ENCODE assay signal across 11 cellular contexts in genomic region chr18:26746284-26747130, GRCh38.
DNase-seq lines count a peak whose midpoint lies in the region; ATAC-seq and TF ChIP-seq lines count a peak whose summit lies in the region.
"Had no signal": no experiment of that assay in that cellular context is flagged by ENCODE, and none has a peak within 500 bp of the region (broad histone marks: within the 10 kb centered on the region; RNA-seq: fewer than 3 reads in every experiment).

No MANE protein-coding gene starts in this region.

- H3K36me3 ChIP-seq in SJCRH30 (no peaks in the 10 kb centered on the region), parathyroid adenoma (ENCODE audit: control insufficient read depth, insufficient read depth, low read length) (no peaks in the 10 kb centered on the region)
- H3K36me3 ChIP-seq: tibial nerve had no signal

- no peaks in the 10 kb centered on the region for H3K79me2 ChIP-seq in parathyroid adenoma

- no peak overlapping the region; the same call in 1 of the 2 replicates for H3K27ac ChIP-seq in SJCRH30
- H3K27ac ChIP-seq in parathyroid adenoma: no peak overlapping the region
- H3K27ac ChIP-seq: tibial nerve had no signal

- peak overlapping the region; percentile 17 for H2AFZ ChIP-seq in parathyroid adenoma

- no peak overlapping the region for H3K9ac ChIP-seq in parathyroid adenoma

- H3K9me3 ChIP-seq in SJCRH30 (replicated peaks) (no peaks in the 10 kb centered on the region), parathyroid adenoma (ENCODE audit: control insufficient read depth, low read length) (no peaks in the 10 kb centered on the region)
- H3K9me3 ChIP-seq: tibial nerve had no signal

- H3K4me2 ChIP-seq in parathyroid adenoma (ENCODE audit: low read length): no peak overlapping the region

- ATAC-seq in GM21447 (IDR thresholded peaks at IDR 0.05; ENCODE audit: unreplicated experiment) (no peak), HG02973 (IDR thresholded peaks at IDR 0.05; ENCODE audit: unreplicated experiment) (no peak)

- TF ChIP-seq CTCF in fibroblast of villous mesenchyme (IDR thresholded peaks at IDR 0.05; ENCODE audit: insufficient read depth, low read depth, low read length) (no peak), parathyroid adenoma (IDR thresholded peaks at IDR 0.05) (no peak)

- 0 out of 2 replicates have a peak, but pooled peaks cover 4% of the 10 kb centered on the region for H3K4me1 ChIP-seq in SJCRH30
- H3K4me1 ChIP-seq in parathyroid adenoma: no peaks in the 10 kb centered on the region

- peak overlapping the region; percentile 41 for H3K4me3 ChIP-seq in SJCRH30
- no peak overlapping the region for H3K4me3 ChIP-seq in fibroblast of villous mesenchyme (ENCODE audit: low read depth, low read length)
- no peak overlapping the region for H3K4me3 ChIP-seq in parathyroid adenoma (ENCODE audit: low read depth, low read length)
- H3K4me3 ChIP-seq: tibial nerve had no signal

- DNase-seq in ELR (ENCODE audit: low read depth) (peak; percentile 46), SJCRH30 (peak in 1 of 2 experiments; percentile 22), fibroblast of villous mesenchyme (ENCODE audit: low read depth) (peak; percentile 0), HCEC 1CT (no peak), cerebellar cortex (ENCODE audit: low spot score) (no peak)
- DNase-seq: NCI-H1417 treated with DMSO at 0.1 percent for 48 hours, posterior cingulate gyrus had no signal

- no peaks in the 10 kb centered on the region for H3K27me3 ChIP-seq in SJCRH30
- no peaks in the 10 kb centered on the region for H3K27me3 ChIP-seq in parathyroid adenoma (ENCODE audit: control insufficient read depth, insufficient read depth, low read length)
- H3K27me3 ChIP-seq: tibial nerve had no signal

Comparison
In these comparisons a context has a peak if more than half of its experiments do, and no peak if none do; other contexts are left out.
1. DNase-seq: peak in ELR (single experiment) and fibroblast of villous mesenchyme (single experiment); none in HCEC 1CT (single experiment) and cerebellar cortex (single experiment).